ENCODE assay signal across 11 cellular contexts in the genomic region with DNA sequence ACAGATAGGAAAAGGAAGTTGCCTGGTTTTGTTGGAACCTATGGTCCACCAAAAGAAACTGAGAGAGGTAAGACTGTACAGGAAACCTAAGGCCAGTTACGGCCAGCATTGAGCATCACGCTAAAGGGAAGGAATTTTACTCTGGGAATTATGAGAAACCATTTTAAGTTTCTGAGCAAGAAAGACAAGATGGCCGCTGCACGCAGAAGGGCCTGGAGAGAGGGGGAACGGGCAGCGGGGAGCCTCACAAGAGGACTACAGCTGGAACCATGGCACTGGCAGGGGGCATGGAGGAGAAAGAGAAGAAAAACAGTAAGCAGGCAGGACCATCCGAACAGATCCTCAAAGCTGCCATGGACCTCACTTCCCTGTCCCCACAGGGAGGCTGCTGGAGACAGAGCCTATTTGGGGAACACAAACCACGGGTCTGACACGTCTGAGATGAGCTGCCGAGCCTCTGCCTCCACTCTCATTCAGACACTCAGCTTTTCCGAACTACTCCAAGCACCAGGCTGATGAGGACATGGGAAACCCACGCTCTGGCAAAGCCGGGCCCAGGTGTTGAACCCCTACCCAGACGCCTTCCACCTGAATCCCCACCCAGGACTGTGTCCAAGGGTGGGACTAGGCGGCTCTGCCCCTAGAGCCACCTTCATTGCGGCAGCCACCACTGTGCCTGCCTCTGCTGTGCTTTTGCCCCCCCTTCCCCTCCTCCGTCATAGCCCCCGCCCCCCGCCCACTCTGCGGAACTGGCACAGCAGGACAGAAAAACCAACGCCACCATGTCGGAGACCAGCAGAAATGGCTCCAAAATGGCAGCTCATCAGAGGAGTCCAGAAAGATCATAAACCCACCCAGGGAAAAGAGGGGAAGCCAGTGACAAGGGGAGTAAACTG.
DNase-seq lines count a peak whose midpoint lies in the region; ATAC-seq and TF ChIP-seq lines count a peak whose summit lies in the region.
"Had no signal": no experiment of that assay in that cellular context is flagged by ENCODE, and none has a peak within 500 bp of the region (broad histone marks: within the 10 kb centered on the region; RNA-seq: fewer than 3 reads in every experiment).

No MANE protein-coding gene starts in this region.

- H3K4me1 Mint-ChIP-seq in stimulated activated naive CD8-positive, alpha-beta T cell treated with anti-CD3 and anti-CD28 coated beads, Interleukin-15, Interleukin-2, amounts not matched to agents 100 ng/mL and 50 ng/mL, for 24 hours (ENCODE audit: low read depth), result peaks cover 84% of the 10 kb centered on the region

- H3K4me3 ChIP-seq in neutrophil (ENCODE audit: low read depth in 1 of 2, low read length in 1 of 2) (no peak overlapping the region), lower leg skin (ENCODE audit: low read depth, poor library complexity, severe bottlenecking) (no peak overlapping the region)
- H3K4me3 ChIP-seq: neural progenitor cell had no signal

- peaks cover 36% of the 10 kb centered on the region for H3K36me3 ChIP-seq in neutrophil
- H3K36me3 ChIP-seq: neural progenitor cell had no signal

- peak overlapping the region; percentile 18 for H3K27ac Mint-ChIP-seq in stimulated activated naive CD8-positive, alpha-beta T cell treated with anti-CD3 and anti-CD28 coated beads, Interleukin-15, Interleukin-2, amounts not matched to agents 100 ng/mL and 50 ng/mL, for 24 hours
- H3K27ac Mint-ChIP-seq: neural progenitor cell had no signal

- intact Hi-C loops in lower leg skin (cut with DNase I; ENCODE audit: low total_unique reads), result no loop called here

- peak overlapping the region; percentile 26 for H3K4me3 Mint-ChIP-seq in stimulated activated naive CD8-positive, alpha-beta T cell treated with anti-CD3 and anti-CD28 coated beads, Interleukin-15, Interleukin-2, amounts not matched to agents 100 ng/mL and 50 ng/mL, for 24 hours
- H3K4me3 Mint-ChIP-seq: neural progenitor cell had no signal

- no peak for TF ChIP-seq POLR2A in lower leg skin (IDR thresholded peaks at IDR 0.05)

- H3K36me3 Mint-ChIP-seq in stimulated activated naive CD8-positive, alpha-beta T cell treated with anti-CD3 and anti-CD28 coated beads, Interleukin-15, Interleukin-2, amounts not matched to agents 100 ng/mL and 50 ng/mL, for 24 hours (ENCODE audit: low read depth), result peaks cover 44% of the 10 kb centered on the region

- H3K27me3 Mint-ChIP-seq in stimulated activated naive CD8-positive, alpha-beta T cell treated with anti-CD3 and anti-CD28 coated beads, Interleukin-15, Interleukin-2, amounts not matched to agents 100 ng/mL and 50 ng/mL, for 24 hours, result no peaks in the 10 kb centered on the region

- no peak for ATAC-seq in stimulated activated naive CD8-positive, alpha-beta T cell treated with anti-CD3 and anti-CD28 coated beads, Interleukin-15, Interleukin-2, amounts not matched to agents 100 U/mL and 50 U/mL, for 24 hours
- ATAC-seq in GM21786 (IDR thresholded peaks at IDR 0.05; ENCODE audit: unreplicated experiment) (no peak), HG02571 (IDR thresholded peaks at IDR 0.05; ENCODE audit: unreplicated experiment) (no peak)

- no peaks in the 10 kb centered on the region for H3K9me3 Mint-ChIP-seq in stimulated activated naive CD8-positive, alpha-beta T cell treated with anti-CD3 and anti-CD28 coated beads, Interleukin-15, Interleukin-2, amounts not matched to agents 100 ng/mL and 50 ng/mL, for 24 hours

- no peak for TF ChIP-seq CTCF in neutrophil (IDR thresholded peaks at IDR 0.05)
- no peak for TF ChIP-seq CTCF in lower leg skin (IDR thresholded peaks at IDR 0.05)

- peaks cover 35 to 55% of the 10 kb centered on the region in 2 experiments for H3K4me1 ChIP-seq in neutrophil (ENCODE audit: control insufficient read depth in 1 of 2, insufficient read depth in 1 of 2, low read depth in 1 of 2, low read length in 1 of 2)
- H3K4me1 ChIP-seq: neural progenitor cell had no signal

- no peaks in the 10 kb centered on the region for H3K9me3 ChIP-seq in neutrophil

- no peaks in the 10 kb centered on the region for H3K27me3 ChIP-seq in neutrophil
- H3K27me3 ChIP-seq: neural progenitor cell had no signal

- no peak for DNase-seq in stimulated activated naive CD8-positive, alpha-beta T cell treated with anti-CD3 and anti-CD28 coated beads, Interleukin-15, Interleukin-2, amounts not matched to agents 100 U/mL and 50 U/mL, for 24 hours
- DNase-seq in caudate nucleus (lab: John Stamatoyannopoulos, UW) (peak in 22 of 61 donors; percentile 26 to 76 (median 56)), lower leg skin (ENCODE audit: low spot score in 2 of 2) (no peak), NCI-H82 (lab: John Stamatoyannopoulos, UW) (no peak)
- DNase-seq: IMR-90; stimulated activated CD4-positive, alpha-beta T cell treated with anti-CD3 and anti-CD28 coated beads, Interleukin-4, amount 100 ng/mL, for 4 hours had no signal

- H3K27ac ChIP-seq in caudate nucleus (ENCODE audit: low read depth, low read length) (peak overlapping the region; percentile 100), neutrophil (peak overlapping the region; percentile 46)
- H3K27ac ChIP-seq: neural progenitor cell had no signal

- WGBS in lower leg skin, 2 donors, result 92 to 94% methylated on average over 22 of the region's 22 CpGs
